8 cellular contexts compared by ENCODE assay signal in the genomic region with DNA sequence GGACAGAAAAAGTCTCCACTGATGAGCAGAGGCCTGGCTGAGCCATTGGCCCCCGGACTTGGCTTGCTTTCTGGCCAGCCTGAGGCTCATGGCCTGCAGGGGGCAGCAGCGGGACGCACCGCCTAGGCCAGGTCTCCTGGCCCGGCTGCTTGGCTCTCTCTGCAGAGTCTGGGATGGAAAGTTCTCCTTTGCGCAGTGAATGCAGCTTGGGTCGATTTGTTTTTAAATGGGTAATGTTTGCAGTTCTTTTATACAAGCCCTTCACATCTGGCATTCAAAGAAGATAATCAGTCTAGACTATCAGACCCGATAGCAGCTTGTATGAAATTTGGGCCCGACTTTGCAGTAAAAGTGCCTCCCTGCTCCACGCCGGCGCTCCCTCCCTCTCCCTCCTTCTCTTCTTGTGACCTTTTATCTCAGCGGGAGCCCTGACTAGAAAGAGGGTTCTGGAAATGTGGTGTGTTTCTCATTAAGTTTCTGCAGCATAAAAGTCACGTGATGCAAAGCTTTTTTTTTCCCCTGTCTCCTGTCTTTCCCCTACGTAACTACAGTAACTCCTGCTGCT. TPM values are rescaled to one million over a fixed set of nuclear protein-coding genes. Genes with fewer than 3 reads are reported as not detected.
A peak's percentile ranks its signal among the peaks of the same experiment; 100 is the strongest.
DNase-seq lines count a peak whose midpoint lies in the region; ATAC-seq and TF ChIP-seq lines count a peak whose summit lies in the region.

No MANE protein-coding gene starts in this region.

- peak; percentile 57 for ATAC-seq in GM18519 (IDR thresholded peaks at IDR 0.05; ENCODE audit: low FRiP score, unreplicated experiment)
- peak; percentile 74 for ATAC-seq in foreskin keratinocyte

- WGBS in stomach, 5 donors = 15 to 23% (median 19%) methylated on average over 14 to 15 of the region's 15 CpGs

- H3K36me3 ChIP-seq in HUES48 (ENCODE audit: control insufficient read depth, insufficient read depth, low read length) (no peaks in the 10 kb centered on the region), SJCRH30 (no peaks in the 10 kb centered on the region), neuron (ENCODE audit: insufficient read depth, low read length) (no peaks in the 10 kb centered on the region), stomach (no peaks in the 10 kb centered on the region)

- H2AFZ ChIP-seq in neuron (ENCODE audit: low read depth, low read length) = peak overlapping the region; percentile 49

- intact Hi-C loops in stomach (cut with DNase I; ENCODE audit: low total_unique reads) = loop anchor here (5.0 kb wide), 1 partner anchor 1298 kb away; no protein-coding TSS in a partner anchor

- DNase-seq in ACHN (peak; percentile 59), SJCRH30 (peak; percentile 79 to 84), activated gamma-delta T cell (lab: John Stamatoyannopoulos, UW) (peak; percentile 30), foreskin keratinocyte (peak in 1 of 2 donors; percentile 27), stomach (peak; percentile 87)

- no peak for TF ChIP-seq EP300 in stomach (IDR thresholded peaks at IDR 0.05)

- H3K4me3 ChIP-seq in HUES48 (ENCODE audit: low read depth, low read length) = peak overlapping the region; percentile 52
- H3K4me3 ChIP-seq in SJCRH30 = peak overlapping the region; percentile 31
- H3K4me3 ChIP-seq in neuron (ENCODE audit: low read length) = peak overlapping the region; percentile 38
- H3K4me3 ChIP-seq in stomach = no peak overlapping the region

- H3K4me1 ChIP-seq in HUES48 (ENCODE audit: control insufficient read depth, insufficient read depth, low read length) = peaks cover 4% of the 10 kb centered on the region; the same call in 1 of the 2 replicates
- H3K4me1 ChIP-seq in SJCRH30 = peaks cover 25% of the 10 kb centered on the region
- H3K4me1 ChIP-seq in foreskin keratinocyte = no peaks in the 10 kb centered on the region
- peaks cover 30% of the 10 kb centered on the region for H3K4me1 ChIP-seq in neuron (ENCODE audit: insufficient read depth, low read length)
- H3K4me1 ChIP-seq in stomach = peaks cover 0 to 9% (median 4%) of the 10 kb centered on the region in 4 donors

- in situ Hi-C loops in ACHN (cut with HindIII; ENCODE audit: low pct_ligation_motif_present, low pct_unique_long_range_greater_than_20kb, low sequenced_read_pairs) = no loop called here

- no peak overlapping the region for H3K9ac ChIP-seq in HUES48 (ENCODE audit: low read depth, low read length)

- H3K27me3 ChIP-seq in HUES48 (ENCODE audit: control insufficient read depth, insufficient read depth, low read length) (no peaks in the 10 kb centered on the region), SJCRH30 (no peaks in the 10 kb centered on the region), foreskin keratinocyte (peaks cover 27% of the 10 kb centered on the region), neuron (ENCODE audit: insufficient read depth, low read length) (no peaks in the 10 kb centered on the region), stomach (no peaks in the 10 kb centered on the region)

- TF ChIP-seq CTCF in foreskin keratinocyte (conservative IDR thresholded peaks at IDR 0.05) = peak; percentile 92
- peak in 5 of 7 experiments; percentile 82 to 98 (median 87) for TF ChIP-seq CTCF in stomach (IDR thresholded peaks at IDR 0.05)

- H3K9me3 ChIP-seq in HUES48 (ENCODE audit: control insufficient read depth, insufficient read depth, low read length) (no peaks in the 10 kb centered on the region), SJCRH30 (replicated peaks) (no peaks in the 10 kb centered on the region), neuron (ENCODE audit: low read length) (no peaks in the 10 kb centered on the region), stomach (no peaks in the 10 kb centered on the region)

- no peak for TF ChIP-seq POLR2A in stomach (IDR thresholded peaks at IDR 0.05)

- H3K27ac ChIP-seq in HUES48 (ENCODE audit: low read depth, low read length) = no peak overlapping the region
- H3K27ac ChIP-seq in SJCRH30 = peak overlapping the region; percentile 79
- no peak overlapping the region for H3K27ac ChIP-seq in foreskin keratinocyte
- H3K27ac ChIP-seq in stomach = no peak overlapping the region

RNA-seq across cellular contexts. Expression of gene ZNF621, which starts 59.9 kb away (rescaled TPM):
- total RNA-seq in SJCRH30 (2014; rRNA removed; shearing (Covaris generic)) = 6.9 and 8.6 TPM in 2 replicates
- total RNA-seq in foreskin keratinocyte (10.8 and 11.0 TPM in 2 replicates), stomach (10 to 100 TPM in 4 of 5 donors, 1 to 10 TPM in 1; 6.7 to 56.0 (median 30.4) TPM)
- polyA plus RNA-seq in foreskin keratinocyte (4.3 and 4.8 TPM in 2 replicates), stomach (1 to 10 TPM; 5.7 to 9.0 (median 8.5) TPM)

Comparison
In these comparisons a context has a peak if more than half of its experiments do, and no peak if none do; other contexts are left out.
1. H3K4me3 ChIP-seq: peak in HUES48 (single experiment), SJCRH30 (single experiment) and neuron (single experiment); none in stomach (0 of 4).